9 cellular contexts compared by ENCODE assay signal in genomic region chr4:89486042-89486441, GRCh38.
DNase-seq lines count a peak whose midpoint lies in the region; ATAC-seq and TF ChIP-seq lines count a peak whose summit lies in the region.
"Had no signal": no experiment of that assay in that cellular context is flagged by ENCODE, and none has a peak within 500 bp of the region (broad histone marks: within the 10 kb centered on the region; RNA-seq: fewer than 3 reads in every experiment).

No MANE protein-coding gene starts in this region.

- H3K27me3 Mint-ChIP-seq in activated T-cell treated with anti-CD3 and anti-CD28 coated beads, Interleukin-2, amount 50 U/mL, for 72 hours (ENCODE audit: low read depth): no peaks in the 10 kb centered on the region
- no peaks in the 10 kb centered on the region for H3K27me3 Mint-ChIP-seq in activated T-cell treated with anti-CD3 and anti-CD28 coated beads, Interleukin-2, amount 50 U/mL, for 24 hours
- H3K27me3 Mint-ChIP-seq in type B pancreatic cell: no peaks in the 10 kb centered on the region

- no peak for DNase-seq in activated T-cell treated with anti-CD3 and anti-CD28 coated beads, Interleukin-2, amount 50 U/mL, for 72 hours
- no peak for DNase-seq in activated T-cell treated with anti-CD3 and anti-CD28 coated beads, Interleukin-2, amount 50 U/mL, for 24 hours
- DNase-seq in NCI-H1417 treated with DMSO at 0.1 percent for 48 hours (lab: John Stamatoyannopoulos, UW) (peak; percentile 12), dermis microvascular lymphatic vessel endothelial cell (ENCODE audit: low read depth in 2 of 2) (peak; percentile 74 to 78), type B pancreatic cell (ENCODE audit: extremely low spot score, unreplicated experiment) (no peak), NCI-H187 treated with DMSO at 0.1 percent for 48 hours (lab: John Stamatoyannopoulos, UW) (no peak), ovary (no peak)
- DNase-seq: left cardiac atrium had no signal

- 29 to 42% (median 29%) methylated on average over 3 of the region's 3 CpGs for WGBS in ovary, 3 donors
- 32 to 41% methylated on average over 3 of the region's 3 CpGs for WGBS in gastroesophageal sphincter (ENCODE audit: low coverage in 1 of 2), 2 donors

- peak; percentile 53 for TF ChIP-seq CTCF in type B pancreatic cell (conservative IDR thresholded peaks at IDR 0.05)
- TF ChIP-seq CTCF in ovary (IDR thresholded peaks at IDR 0.05): no peak
- no peak for TF ChIP-seq CTCF in gastroesophageal sphincter (IDR thresholded peaks at IDR 0.05)

- ATAC-seq in activated T-cell treated with anti-CD3 and anti-CD28 coated beads, Interleukin-2, amount 50 U/mL, for 72 hours (replicated peaks in 1 of 2): peak; percentile 49 to 51
- no peak for ATAC-seq in gastroesophageal sphincter
- ATAC-seq: left cardiac atrium had no signal

- H3K36me3 Mint-ChIP-seq in activated T-cell treated with anti-CD3 and anti-CD28 coated beads, Interleukin-2, amount 50 U/mL, for 72 hours (ENCODE audit: insufficient read depth in 2 of 2): no peaks in the 10 kb centered on the region
- H3K36me3 Mint-ChIP-seq in activated T-cell treated with anti-CD3 and anti-CD28 coated beads, Interleukin-2, amount 50 U/mL, for 24 hours (ENCODE audit: low read depth): no peaks in the 10 kb centered on the region
- no peaks in the 10 kb centered on the region for H3K36me3 Mint-ChIP-seq in type B pancreatic cell

- TF ChIP-seq EP300 in ovary (IDR thresholded peaks at IDR 0.05) (no peak), gastroesophageal sphincter (IDR thresholded peaks at IDR 0.05) (no peak)

- H3K4me1 ChIP-seq in ovary (ENCODE audit: insufficient read depth): no peaks in the 10 kb centered on the region
- no peaks in the 10 kb centered on the region for H3K4me1 ChIP-seq in gastroesophageal sphincter

- H3K27ac Mint-ChIP-seq in activated T-cell treated with anti-CD3 and anti-CD28 coated beads, Interleukin-2, amount 50 U/mL, for 72 hours: no peak overlapping the region
- no peak overlapping the region for H3K27ac Mint-ChIP-seq in activated T-cell treated with anti-CD3 and anti-CD28 coated beads, Interleukin-2, amount 50 U/mL, for 24 hours
- H3K27ac Mint-ChIP-seq in type B pancreatic cell: no peak overlapping the region

- TF ChIP-seq POLR2A in ovary (IDR thresholded peaks at IDR 0.05) (no peak), gastroesophageal sphincter (IDR thresholded peaks at IDR 0.05) (no peak)

- no peak overlapping the region for H3K4me3 Mint-ChIP-seq in activated T-cell treated with anti-CD3 and anti-CD28 coated beads, Interleukin-2, amount 50 U/mL, for 72 hours
- H3K4me3 Mint-ChIP-seq in activated T-cell treated with anti-CD3 and anti-CD28 coated beads, Interleukin-2, amount 50 U/mL, for 24 hours: no peak overlapping the region
- H3K4me3 Mint-ChIP-seq in type B pancreatic cell: no peak overlapping the region

- no peaks in the 10 kb centered on the region for H3K27me3 ChIP-seq in ovary
- no peaks in the 10 kb centered on the region for H3K27me3 ChIP-seq in gastroesophageal sphincter

- H3K9me3 ChIP-seq in ovary: no peaks in the 10 kb centered on the region
- H3K9me3 ChIP-seq in gastroesophageal sphincter: no peaks in the 10 kb centered on the region

- H3K4me3 ChIP-seq in ovary (no peak overlapping the region), gastroesophageal sphincter (no peak overlapping the region)

- intact Hi-C loops in ovary (cut with DNase I): no loop called here

- H3K9me3 Mint-ChIP-seq in activated T-cell treated with anti-CD3 and anti-CD28 coated beads, Interleukin-2, amount 50 U/mL, for 72 hours: peaks cover 1% of the 10 kb centered on the region in 2 donors
- H3K9me3 Mint-ChIP-seq in activated T-cell treated with anti-CD3 and anti-CD28 coated beads, Interleukin-2, amount 50 U/mL, for 24 hours: peaks cover 1% of the 10 kb centered on the region
- no peaks in the 10 kb centered on the region for H3K9me3 Mint-ChIP-seq in type B pancreatic cell

- no peaks in the 10 kb centered on the region for H3K36me3 ChIP-seq in ovary
- H3K36me3 ChIP-seq in gastroesophageal sphincter: no peaks in the 10 kb centered on the region

- no peaks in the 10 kb centered on the region for H3K4me1 Mint-ChIP-seq in activated T-cell treated with anti-CD3 and anti-CD28 coated beads, Interleukin-2, amount 50 U/mL, for 72 hours (ENCODE audit: low read depth)
- H3K4me1 Mint-ChIP-seq in activated T-cell treated with anti-CD3 and anti-CD28 coated beads, Interleukin-2, amount 50 U/mL, for 24 hours (ENCODE audit: low read depth): peaks cover 3% of the 10 kb centered on the region
- peaks cover 5% of the 10 kb centered on the region for H3K4me1 Mint-ChIP-seq in type B pancreatic cell (ENCODE audit: unreplicated experiment)

- H3K27ac ChIP-seq in ovary (no peak overlapping the region), gastroesophageal sphincter (no peak overlapping the region)

Comparison
In these comparisons a context has a peak if more than half of its experiments do, and no peak if none do; other contexts are left out.
1. DNase-seq: peak in NCI-H1417 treated with DMSO at 0.1 percent for 48 hours (single experiment) and dermis microvascular lymphatic vessel endothelial cell (2 of 2); none in activated T-cell treated with anti-CD3 and anti-CD28 coated beads, Interleukin-2, amount 50 U/mL, for 72 hours (0 of 2), activated T-cell treated with anti-CD3 and anti-CD28 coated beads, Interleukin-2, amount 50 U/mL, for 24 hours (single experiment), type B pancreatic cell (single experiment), NCI-H187 treated with DMSO at 0.1 percent for 48 hours (single experiment) and ovary (0 of 5).